Comparison of ENCODE assay signal across 38 cellular contexts in genomic region chr7:142006577-142006976, GRCh38. TPM values are rescaled to one million over a fixed set of nuclear protein-coding genes. Genes with fewer than 3 reads are reported as not detected.
"Had no signal": no experiment of that assay in that cellular context is flagged by ENCODE, and none has a peak within 500 bp of the region (broad histone marks: within the 10 kb centered on the region; RNA-seq: fewer than 3 reads in every experiment).

No MANE protein-coding gene starts in this region.

- ATAC-seq: activated CD4-positive, CD25-positive, alpha-beta regulatory T cell treated with anti-CD3 and anti-CD28 coated beads, Interleukin-2, amount 50 U/mL, for 24 hours; activated CD8-positive, alpha-beta T cell treated with anti-CD3 and anti-CD28 coated beads for 36 hours; activated naive CD8-positive, alpha-beta T cell treated with anti-CD3 and anti-CD28 coated beads, Interleukin-2, amount 50 U/mL, for 24 hours; activated T-cell treated with anti-CD3 and anti-CD28 coated beads, Interleukin-2, amount 50 U/mL, for 4 hours; body of pancreas; effector memory CD8-positive, alpha-beta T cell; gastroesophageal sphincter; T-helper 17 cell had no signal

- H3K36me3 Mint-ChIP-seq: activated naive CD4-positive, alpha-beta T cell treated with anti-CD3 and anti-CD28 coated beads, Interleukin-2, amount 50 U/mL, for 24 hours; activated naive CD8-positive, alpha-beta T cell treated with anti-CD3 and anti-CD28 coated beads for 36 hours had no signal

- H3K27me3 ChIP-seq: adrenal gland, body of pancreas, esophagus squamous epithelium, gastroesophageal sphincter had no signal

- DNase-seq: activated B cell treated with CpG ODN at 0.5 μM for 24 hours; activated CD4-positive, alpha-beta T cell treated with anti-CD3 and anti-CD28 coated beads for 48 hours; activated CD4-positive, alpha-beta T cell treated with anti-CD3 and anti-CD28 coated beads, Interleukin-2, amount 50 U/mL, for 1 hour; activated CD4-positive, alpha-beta T cell treated with anti-CD3 and anti-CD28 coated beads, Interleukin-2, amount 50 U/mL, for 48 hours; activated CD8-positive, alpha-beta memory T cell treated with anti-CD3 and anti-CD28 coated beads for 24 hours; activated CD8-positive, alpha-beta T cell treated with anti-CD3 and anti-CD28 coated beads for 36 hours; activated effector memory CD4-positive, alpha-beta T cell treated with anti-CD3 and anti-CD28 coated beads, Interleukin-2, amount 50 U/mL, for 16 hours; activated naive CD4-positive, alpha-beta T cell treated with anti-CD3 and anti-CD28 coated beads for 36 hours; activated naive CD8-positive, alpha-beta T cell treated with anti-CD3 and anti-CD28 coated beads for 36 hours; activated naive CD8-positive, alpha-beta T cell treated with anti-CD3 and anti-CD28 coated beads, Interleukin-2, amount 50 U/mL, for 24 hours; activated T-cell treated with anti-CD3 and anti-CD28 coated beads, Interleukin-2, amount 50 U/mL, for 4 hours; adrenal gland; amygdala; aorta; body of pancreas; caudate nucleus; cortex of kidney; dermis blood vessel endothelial cell; effector CD4-positive, alpha-beta T cell; effector memory CD8-positive, alpha-beta T cell; esophagus squamous epithelium; foreskin melanocyte; T-helper 1 cell; T-helper 17 cell; T1000; WERI-Rb-1 had no signal

- H3K36me3 ChIP-seq: adrenal gland, esophagus squamous epithelium, gastroesophageal sphincter, WERI-Rb-1 had no signal

- H3K4me1 ChIP-seq: adrenal gland, body of pancreas, esophagus squamous epithelium, gastroesophageal sphincter had no signal

- H3K27ac Mint-ChIP-seq: activated B cell treated with CpG ODN at 0.5 μM for 24 hours; activated CD8-positive, alpha-beta T cell treated with anti-CD3 and anti-CD28 coated beads for 36 hours; activated naive CD4-positive, alpha-beta T cell treated with anti-CD3 and anti-CD28 coated beads for 36 hours; activated naive CD4-positive, alpha-beta T cell treated with anti-CD3 and anti-CD28 coated beads, Interleukin-2, amount 50 U/mL, for 24 hours; activated naive CD8-positive, alpha-beta T cell treated with anti-CD3 and anti-CD28 coated beads for 36 hours; activated naive CD8-positive, alpha-beta T cell treated with anti-CD3 and anti-CD28 coated beads, Interleukin-2, amount 50 U/mL, for 24 hours; activated T-helper 1 cell treated with anti-CD3 and anti-CD28 coated beads, Interleukin-12 subunit alpha, Interleukin-12 subunit beta, Interleukin-2, Interleukin-4 antibody, amounts not matched to agents 30 ng/mL and 10 ng/mL and 1 ng/mL, durations not matched to agents 14 hours and 24 hours and 36 hours; activated T-helper 2 cell treated with anti-CD3 and anti-CD28 coated beads, Interferon-gamma antibody, Interleukin-2, Interleukin-4, amounts not matched to agents 10 μg/mL and 5 μg/mL and 100 μg/mL, durations not matched to agents 14 hours and 24 hours and 36 hours; effector memory CD8-positive, alpha-beta T cell; T-helper 17 cell; T-helper 2 cell treated with Interferon-gamma antibody and Interleukin-4, amounts not matched to agents 5 μg/mL and 100 μg/mL, for 36 hours had no signal

- H3K9me3 Mint-ChIP-seq: activated B cell treated with CpG ODN at 0.5 μM for 24 hours; activated CD8-positive, alpha-beta T cell treated with anti-CD3 and anti-CD28 coated beads for 36 hours; activated naive CD4-positive, alpha-beta T cell treated with anti-CD3 and anti-CD28 coated beads for 36 hours; activated naive CD4-positive, alpha-beta T cell treated with anti-CD3 and anti-CD28 coated beads, Interleukin-2, amount 50 U/mL, for 24 hours; activated naive CD8-positive, alpha-beta T cell treated with anti-CD3 and anti-CD28 coated beads for 36 hours; activated naive CD8-positive, alpha-beta T cell treated with anti-CD3 and anti-CD28 coated beads, Interleukin-2, amount 50 U/mL, for 24 hours; activated T-cell treated with anti-CD3 and anti-CD28 coated beads, Interleukin-2, amount 50 U/mL, for 4 hours; activated T-helper 1 cell treated with anti-CD3 and anti-CD28 coated beads, Interleukin-12 subunit alpha, Interleukin-12 subunit beta, Interleukin-2, Interleukin-4 antibody, amounts not matched to agents 30 ng/mL and 10 ng/mL and 1 ng/mL, durations not matched to agents 14 hours and 24 hours and 36 hours; activated T-helper 2 cell treated with anti-CD3 and anti-CD28 coated beads, Interferon-gamma antibody, Interleukin-2, Interleukin-4, amounts not matched to agents 10 μg/mL and 5 μg/mL and 100 μg/mL, durations not matched to agents 14 hours and 24 hours and 36 hours; effector memory CD8-positive, alpha-beta T cell; T-helper 2 cell treated with Interferon-gamma antibody and Interleukin-4, amounts not matched to agents 5 μg/mL and 100 μg/mL, for 36 hours had no signal

- H3K4me1 Mint-ChIP-seq: activated B cell treated with CpG ODN at 0.5 μM for 24 hours; activated naive CD4-positive, alpha-beta T cell treated with anti-CD3 and anti-CD28 coated beads, Interleukin-2, amount 50 U/mL, for 24 hours; activated naive CD8-positive, alpha-beta T cell treated with anti-CD3 and anti-CD28 coated beads for 36 hours; activated naive CD8-positive, alpha-beta T cell treated with anti-CD3 and anti-CD28 coated beads, Interleukin-2, amount 50 U/mL, for 24 hours; T-helper 17 cell had no signal

- FAIRE-seq: colon had no signal

- H3K27ac ChIP-seq: adrenal gland, body of pancreas, esophagus squamous epithelium, gastroesophageal sphincter, WERI-Rb-1 had no signal

- H3K9me3 ChIP-seq: adrenal gland, body of pancreas, esophagus squamous epithelium, gastroesophageal sphincter had no signal

- H3K4me3 Mint-ChIP-seq: activated B cell treated with CpG ODN at 0.5 μM for 24 hours; activated CD8-positive, alpha-beta T cell treated with anti-CD3 and anti-CD28 coated beads for 36 hours; activated naive CD4-positive, alpha-beta T cell treated with anti-CD3 and anti-CD28 coated beads for 36 hours; activated naive CD4-positive, alpha-beta T cell treated with anti-CD3 and anti-CD28 coated beads, Interleukin-2, amount 50 U/mL, for 24 hours; activated naive CD8-positive, alpha-beta T cell treated with anti-CD3 and anti-CD28 coated beads for 36 hours; activated naive CD8-positive, alpha-beta T cell treated with anti-CD3 and anti-CD28 coated beads, Interleukin-2, amount 50 U/mL, for 24 hours; activated T-cell treated with anti-CD3 and anti-CD28 coated beads, Interleukin-2, amount 50 U/mL, for 4 hours; activated T-helper 1 cell treated with anti-CD3 and anti-CD28 coated beads, Interleukin-12 subunit alpha, Interleukin-12 subunit beta, Interleukin-2, Interleukin-4 antibody, amounts not matched to agents 30 ng/mL and 10 ng/mL and 1 ng/mL, durations not matched to agents 14 hours and 24 hours and 36 hours; effector memory CD8-positive, alpha-beta T cell; T-helper 17 cell; T-helper 2 cell treated with Interferon-gamma antibody and Interleukin-4, amounts not matched to agents 5 μg/mL and 100 μg/mL, for 36 hours had no signal

- H3K4me3 ChIP-seq: adrenal gland, body of pancreas, esophagus squamous epithelium, gastroesophageal sphincter had no signal

RNA-seq across cellular contexts. Expression of gene MGAM, which starts 10.9 kb away (rescaled TPM):
- total RNA-seq: activated naive CD4-positive, alpha-beta T cell treated with anti-CD3 and anti-CD28 coated beads for 36 hours; activated T-cell treated with anti-CD3 and anti-CD28 coated beads, Interleukin-2, amount 50 U/mL, for 4 hours; activated T-helper 1 cell treated with anti-CD3 and anti-CD28 coated beads, Interleukin-12 subunit alpha, Interleukin-12 subunit beta, Interleukin-2, Interleukin-4 antibody, amounts not matched to agents 30 ng/mL and 10 ng/mL and 1 ng/mL, durations not matched to agents 14 hours and 24 hours and 36 hours; activated T-helper 2 cell treated with anti-CD3 and anti-CD28 coated beads, Interferon-gamma antibody, Interleukin-2, Interleukin-4, amounts not matched to agents 10 μg/mL and 5 μg/mL and 100 μg/mL, durations not matched to agents 14 hours and 24 hours and 36 hours; dermis blood vessel endothelial cell; fibroblast of lung had no signal

RNA-seq across cellular contexts. Expression of gene TAS2R38, which starts 33.0 kb away (rescaled TPM):
- total RNA-seq: activated B cell treated with CpG ODN at 0.5 μM for 24 hours; activated CD8-positive, alpha-beta T cell treated with anti-CD3 and anti-CD28 coated beads for 36 hours; activated naive CD4-positive, alpha-beta T cell treated with anti-CD3 and anti-CD28 coated beads for 36 hours; activated naive CD8-positive, alpha-beta T cell treated with anti-CD3 and anti-CD28 coated beads for 36 hours; activated T-cell treated with anti-CD3 and anti-CD28 coated beads, Interleukin-2, amount 50 U/mL, for 4 hours; activated T-helper 1 cell treated with anti-CD3 and anti-CD28 coated beads, Interleukin-12 subunit alpha, Interleukin-12 subunit beta, Interleukin-2, Interleukin-4 antibody, amounts not matched to agents 30 ng/mL and 10 ng/mL and 1 ng/mL, durations not matched to agents 14 hours and 24 hours and 36 hours; activated T-helper 2 cell treated with anti-CD3 and anti-CD28 coated beads, Interferon-gamma antibody, Interleukin-2, Interleukin-4, amounts not matched to agents 10 μg/mL and 5 μg/mL and 100 μg/mL, durations not matched to agents 14 hours and 24 hours and 36 hours; adrenal gland; aorta; body of pancreas; chondrocyte; dermis blood vessel endothelial cell; esophagus squamous epithelium; fibroblast of lung; fibroblast of villous mesenchyme; gastroesophageal sphincter; glomerular endothelial cell; T-helper 17 cell had no signal
- polyA plus RNA-seq: adrenal gland, aorta, esophagus, fibroblast of lung had no signal

RNA-seq across cellular contexts. Expression of gene CLEC5A, which starts 59.8 kb away (rescaled TPM):
- total RNA-seq: activated CD8-positive, alpha-beta T cell treated with anti-CD3 and anti-CD28 coated beads for 36 hours; activated naive CD4-positive, alpha-beta T cell treated with anti-CD3 and anti-CD28 coated beads for 36 hours; activated naive CD8-positive, alpha-beta T cell treated with anti-CD3 and anti-CD28 coated beads for 36 hours; activated T-cell treated with anti-CD3 and anti-CD28 coated beads, Interleukin-2, amount 50 U/mL, for 4 hours; activated T-helper 1 cell treated with anti-CD3 and anti-CD28 coated beads, Interleukin-12 subunit alpha, Interleukin-12 subunit beta, Interleukin-2, Interleukin-4 antibody, amounts not matched to agents 30 ng/mL and 10 ng/mL and 1 ng/mL, durations not matched to agents 14 hours and 24 hours and 36 hours; activated T-helper 2 cell treated with anti-CD3 and anti-CD28 coated beads, Interferon-gamma antibody, Interleukin-2, Interleukin-4, amounts not matched to agents 10 μg/mL and 5 μg/mL and 100 μg/mL, durations not matched to agents 14 hours and 24 hours and 36 hours; chondrocyte; dermis blood vessel endothelial cell; fibroblast of lung; fibroblast of villous mesenchyme; glomerular endothelial cell had no signal
- polyA plus RNA-seq: fibroblast of lung had no signal
